In the genomic region with DNA sequence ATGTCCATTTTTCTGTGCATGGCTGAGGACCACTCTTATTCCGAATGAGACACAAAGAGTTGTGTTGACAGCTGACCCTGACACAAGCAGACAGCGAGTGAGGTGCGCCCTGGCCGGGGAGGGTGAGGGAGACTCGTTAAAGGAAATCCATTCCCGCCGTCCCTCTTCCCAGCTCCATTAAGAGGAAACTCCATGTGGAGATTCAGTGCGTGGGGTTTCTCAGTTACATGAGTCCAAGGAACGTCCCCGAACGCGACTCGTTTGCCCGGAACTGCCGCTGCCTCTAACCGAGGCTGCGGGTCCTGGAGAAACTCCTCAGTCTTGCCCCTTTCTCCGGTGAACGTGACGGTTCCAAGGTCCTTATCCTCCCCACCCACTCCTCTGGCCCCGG, we compare ENCODE assay signal across 9 cellular contexts. TPM values are rescaled to one million over a fixed set of nuclear protein-coding genes. Genes with fewer than 3 reads are reported as not detected.
A peak's percentile ranks its signal among the peaks of the same experiment; 100 is the strongest.
DNase-seq lines count a peak whose midpoint lies in the region; ATAC-seq and TF ChIP-seq lines count a peak whose summit lies in the region.
"Had no signal": no experiment of that assay in that cellular context is flagged by ENCODE, and none has a peak within 500 bp of the region (broad histone marks: within the 10 kb centered on the region; RNA-seq: fewer than 3 reads in every experiment).

No MANE protein-coding gene starts in this region.

- no peaks in the 10 kb centered on the region for H3K9me3 ChIP-seq in uterus

- H3K27ac Mint-ChIP-seq in activated naive CD4-positive, alpha-beta T cell treated with anti-CD3 and anti-CD28 coated beads for 36 hours, result no peak overlapping the region
- H3K27ac Mint-ChIP-seq in activated naive CD4-positive, alpha-beta T cell treated with anti-CD3 and anti-CD28 coated beads, Interleukin-2, amount 50 U/mL, for 72 hours, result no peak overlapping the region

- DNase-seq in activated naive CD4-positive, alpha-beta T cell treated with anti-CD3 and anti-CD28 coated beads for 36 hours, result no peak
- no peak for DNase-seq in activated naive CD4-positive, alpha-beta T cell treated with anti-CD3 and anti-CD28 coated beads, Interleukin-2, amount 50 U/mL, for 72 hours (ENCODE audit: low spot score in 2 of 2)
- peak; percentile 34 for DNase-seq in cerebellar cortex (ENCODE audit: low spot score)
- peak; percentile 20 to 30 for DNase-seq in lung microvascular endothelial cell (ENCODE audit: low read depth in 2 of 2)
- no peak for DNase-seq in uterus

- H3K4me1 Mint-ChIP-seq in activated naive CD4-positive, alpha-beta T cell treated with anti-CD3 and anti-CD28 coated beads for 36 hours (ENCODE audit: low read depth), result peaks cover 14% of the 10 kb centered on the region

- peak overlapping the region; percentile 32 for H3K4me3 Mint-ChIP-seq in activated naive CD4-positive, alpha-beta T cell treated with anti-CD3 and anti-CD28 coated beads for 36 hours

- H3K9me3 Mint-ChIP-seq in activated naive CD4-positive, alpha-beta T cell treated with anti-CD3 and anti-CD28 coated beads for 36 hours, result no peaks in the 10 kb centered on the region
- no peaks in the 10 kb centered on the region for H3K9me3 Mint-ChIP-seq in activated naive CD4-positive, alpha-beta T cell treated with anti-CD3 and anti-CD28 coated beads, Interleukin-2, amount 50 U/mL, for 72 hours

- TF ChIP-seq CTCF in uterus (IDR thresholded peaks at IDR 0.05), result no peak

- no peaks in the 10 kb centered on the region for H3K27me3 ChIP-seq in uterus

- no peak for ATAC-seq in activated naive CD4-positive, alpha-beta T cell treated with anti-CD3 and anti-CD28 coated beads, Interleukin-2, amount 50 U/mL, for 72 hours
- ATAC-seq in HG02623 (IDR thresholded peaks at IDR 0.05; ENCODE audit: unreplicated experiment) (no peak), GM21367 (IDR thresholded peaks at IDR 0.05; ENCODE audit: unreplicated experiment) (no peak), HG03139 (IDR thresholded peaks at IDR 0.05; ENCODE audit: unreplicated experiment) (no peak)

- intact Hi-C loops in activated naive CD4-positive, alpha-beta T cell treated with anti-CD3 and anti-CD28 coated beads for 36 hours (cut with micrococcal nuclease), result loop anchor here (5.0 kb wide), 1 partner anchor 924 kb away; a partner anchor contains a TSS
- intact Hi-C loops in uterus (cut with DNase I; ENCODE audit: low total_unique reads), result no loop called here

- CTCF ChIA-PET in activated naive CD4-positive, alpha-beta T cell treated with anti-CD3 and anti-CD28 coated beads for 36 hours (lab: Charles Lee), result no interaction called here

- H3K4me1 ChIP-seq in uterus, result no peaks in the 10 kb centered on the region

- no peak for TF ChIP-seq POLR2A in uterus (IDR thresholded peaks at IDR 0.05)

- H3K27me3 Mint-ChIP-seq in activated naive CD4-positive, alpha-beta T cell treated with anti-CD3 and anti-CD28 coated beads for 36 hours (ENCODE audit: low read depth), result peaks cover 46% of the 10 kb centered on the region

- no peaks in the 10 kb centered on the region for H3K36me3 ChIP-seq in uterus

- H3K36me3 Mint-ChIP-seq in activated naive CD4-positive, alpha-beta T cell treated with anti-CD3 and anti-CD28 coated beads for 36 hours (ENCODE audit: low read depth), result no peaks in the 10 kb centered on the region
- H3K36me3 Mint-ChIP-seq in activated naive CD4-positive, alpha-beta T cell treated with anti-CD3 and anti-CD28 coated beads, Interleukin-2, amount 50 U/mL, for 72 hours, result peaks cover 0 to 7% of the 10 kb centered on the region in 2 donors

- peak overlapping the region in 1 of 2 donors; percentile 63 for H3K27ac ChIP-seq in uterus

- peak overlapping the region; percentile 40 to 74 for H3K4me3 ChIP-seq in uterus

RNA-seq across cellular contexts. Expression of a gene that starts 1.0 kb away (rescaled TPM):
- not detected for total RNA-seq in activated naive CD4-positive, alpha-beta T cell treated with anti-CD3 and anti-CD28 coated beads for 36 hours
- not detected for total RNA-seq in activated naive CD4-positive, alpha-beta T cell treated with anti-CD3 and anti-CD28 coated beads, Interleukin-2, amount 50 U/mL, for 72 hours
- total RNA-seq in lung microvascular endothelial cell (2.0 and 3.1 TPM in 2 replicates), uterus (10 to 100 TPM in 2 of 4 donors, 1 to 10 TPM in 2; 4.1 to 15.3 (median 9.2) TPM)
- total RNA-seq: T-helper 1 cell treated with Interleukin-12 subunit alpha and Interleukin-12 subunit beta and Interleukin-4 antibody, amounts not matched to agents 30 ng/mL and 1 ng/mL, for 36 hours had no signal

Comparison
In these comparisons a context has a peak if more than half of its experiments do, and no peak if none do; other contexts are left out.
1. DNase-seq: peak in cerebellar cortex (single experiment) and lung microvascular endothelial cell (2 of 2); none in activated naive CD4-positive, alpha-beta T cell treated with anti-CD3 and anti-CD28 coated beads for 36 hours (single experiment), activated naive CD4-positive, alpha-beta T cell treated with anti-CD3 and anti-CD28 coated beads, Interleukin-2, amount 50 U/mL, for 72 hours (0 of 2) and uterus (0 of 2).